ENCODE assay signal across 23 cellular contexts in genomic region chr12:17478908-17479673, GRCh38.
"Had no signal": no experiment of that assay in that cellular context is flagged by ENCODE, and none has a peak within 500 bp of the region (broad histone marks: within the 10 kb centered on the region; RNA-seq: fewer than 3 reads in every experiment).

No MANE protein-coding gene starts in this region.

- H3K36me3 Mint-ChIP-seq: stimulated activated naive B cell treated with anti-CD40 and anti-IgM and Interleukin-4, amounts not matched to agents 10 μg/mL and 1 μg/mL and 100 μg/mL, for 72 hours had no signal

- FAIRE-seq: endometrium, islet of Langerhans, small intestine had no signal

- H3K4me3 Mint-ChIP-seq: effector memory CD8-positive, alpha-beta T cell; natural killer cell; stimulated activated naive B cell treated with anti-CD40 and anti-IgM and Interleukin-4, amounts not matched to agents 10 μg/mL and 1 μg/mL and 100 μg/mL, for 72 hours; stimulated activated naive CD8-positive, alpha-beta T cell treated with anti-CD3 and anti-CD28 coated beads, Interleukin-15, Interleukin-2, amounts not matched to agents 100 ng/mL and 50 ng/mL, for 24 hours had no signal

- ATAC-seq: effector memory CD8-positive, alpha-beta T cell; heart right ventricle; left colon; psoas muscle; stimulated activated naive B cell treated with anti-CD40 and anti-IgM and Interleukin-4, amounts not matched to agents 10 μg/mL and 1 μg/mL and 100 μg/mL, for 72 hours had no signal

- H3K4me1 Mint-ChIP-seq: natural killer cell; stimulated activated naive B cell treated with anti-CD40 and anti-IgM and Interleukin-4, amounts not matched to agents 10 μg/mL and 1 μg/mL and 100 μg/mL, for 72 hours had no signal

- DNase-seq: effector memory CD8-positive, alpha-beta T cell; erythroblast; esophagus squamous epithelium; foreskin melanocyte; glutamatergic neuron; heart right ventricle; hippocampal formation; kidney glomerular epithelial cell; left colon; left ventricle myocardium inferior; natural killer cell; occipital lobe; ovary; psoas muscle; right cardiac atrium; small intestine; stimulated activated CD4-positive, alpha-beta T cell treated with anti-CD3 and anti-CD28 coated beads, Interleukin-15, amount 100 ng/mL, for 24 hours; stimulated activated CD4-positive, alpha-beta T cell treated with anti-CD3 and anti-CD28 coated beads, Interleukin-2, amount 100 ng/mL, for 48 hours; stimulated activated naive B cell treated with anti-CD40 and anti-IgM and Interleukin-4, amounts not matched to agents 10 μg/mL and 1 μg/mL and 100 μg/mL, for 72 hours; uterus had no signal

- H3K27me3 Mint-ChIP-seq: effector memory CD8-positive, alpha-beta T cell; stimulated activated naive B cell treated with anti-CD40 and anti-IgM and Interleukin-4, amounts not matched to agents 10 μg/mL and 1 μg/mL and 100 μg/mL, for 72 hours; stimulated activated naive CD8-positive, alpha-beta T cell treated with anti-CD3 and anti-CD28 coated beads, Interleukin-15, Interleukin-2, amounts not matched to agents 100 ng/mL and 50 ng/mL, for 24 hours had no signal

- H3K27ac Mint-ChIP-seq: effector memory CD8-positive, alpha-beta T cell; natural killer cell; stimulated activated naive B cell treated with anti-CD40 and anti-IgM and Interleukin-4, amounts not matched to agents 10 μg/mL and 1 μg/mL and 100 μg/mL, for 72 hours; stimulated activated naive CD8-positive, alpha-beta T cell treated with anti-CD3 and anti-CD28 coated beads, Interleukin-15, Interleukin-2, amounts not matched to agents 100 ng/mL and 50 ng/mL, for 24 hours had no signal
